ENCODE assay signal across 28 cellular contexts in the genomic region with DNA sequence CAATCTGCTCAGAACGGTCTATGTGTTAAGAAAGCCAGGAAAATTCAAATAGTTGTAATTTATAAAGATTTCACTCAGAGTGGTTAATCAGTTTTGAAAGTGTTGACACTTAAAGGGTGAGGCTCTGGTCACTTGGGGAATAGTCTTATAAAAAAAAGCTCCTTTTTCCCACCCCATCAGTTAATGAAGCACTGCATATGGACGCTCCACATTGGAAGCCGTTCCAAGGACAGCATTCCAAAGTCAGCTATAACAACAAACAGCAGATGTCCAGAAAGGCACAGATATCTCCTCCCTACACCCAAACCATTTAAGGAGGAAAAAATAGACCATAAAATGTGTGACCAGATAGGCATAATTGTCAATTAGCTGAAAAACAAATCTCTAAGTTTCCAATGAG.
DNase-seq lines count a peak whose midpoint lies in the region; ATAC-seq, FAIRE-seq and TF ChIP-seq lines count a peak whose summit lies in the region.
"Had no signal": no experiment of that assay in that cellular context is flagged by ENCODE, and none has a peak within 500 bp of the region (broad histone marks: within the 10 kb centered on the region; RNA-seq: fewer than 3 reads in every experiment).

No MANE protein-coding gene starts in this region.

- no peaks in the 10 kb centered on the region for H3K27me3 ChIP-seq in CD4-positive, alpha-beta memory T cell (ENCODE audit: insufficient read depth, low read length)
- H3K27me3 ChIP-seq: body of pancreas, esophagus muscularis mucosa had no signal

- peak; percentile 95 for ATAC-seq in left ventricle myocardium superior
- ATAC-seq: body of pancreas, Panc1 had no signal

- no peak overlapping the region for H3K4me3 Mint-ChIP-seq in CD4-positive, alpha-beta memory T cell
- H3K4me3 Mint-ChIP-seq: activated CD4-positive, alpha-beta memory T cell treated with anti-CD3 and anti-CD28 coated beads, Interleukin-2, amount 10 ng/mL, durations not matched to agents 7 days and 5 days; activated naive CD8-positive, alpha-beta T cell; CD14-positive monocyte had no signal

- CTCF ChIA-PET in GM10248 (lab: Yijun Ruan, JAX) = interaction anchor here (1.1 to 1.5 kb wide), 4 partner anchors 17 to 27 kb away, joined by 3 read pairs; no protein-coding TSS in a partner anchor
- CTCF ChIA-PET in CD4-positive, alpha-beta memory T cell (lab: Charles Lee; ENCODE audit: partially characterized antibody) = no interaction called here

- H3K4me1 Mint-ChIP-seq in CD4-positive, alpha-beta memory T cell = no peaks in the 10 kb centered on the region
- H3K4me1 Mint-ChIP-seq: activated CD4-positive, alpha-beta memory T cell treated with anti-CD3 and anti-CD28 coated beads, Interleukin-2, amount 10 ng/mL, durations not matched to agents 7 days and 5 days; CD14-positive monocyte had no signal

- no peaks in the 10 kb centered on the region for H3K36me3 Mint-ChIP-seq in CD4-positive, alpha-beta memory T cell
- H3K36me3 Mint-ChIP-seq: activated naive CD8-positive, alpha-beta T cell; CD14-positive monocyte had no signal

- TF ChIP-seq CTCF in GM10248 (IDR thresholded peaks at IDR 0.05; ENCODE audit: control extremely low read depth, extremely low read depth, low read depth, missing control alignments) = no peak

- no peaks in the 10 kb centered on the region for H3K9me3 ChIP-seq in CD4-positive, alpha-beta memory T cell (ENCODE audit: control insufficient read depth in 1 of 2, low read length in 2 of 2)
- H3K9me3 ChIP-seq: body of pancreas, esophagus muscularis mucosa had no signal

- H3K4me1 ChIP-seq in CD4-positive, alpha-beta memory T cell (ENCODE audit: insufficient read depth, low read length) = no peaks in the 10 kb centered on the region
- H3K4me1 ChIP-seq: body of pancreas, esophagus muscularis mucosa had no signal

- FAIRE-seq in endometrium (lab: Jason Lieb, UNC) = peak; percentile 95
- FAIRE-seq: colon, TTC549 had no signal

- no peaks in the 10 kb centered on the region for H3K36me3 ChIP-seq in CD4-positive, alpha-beta memory T cell (ENCODE audit: insufficient read depth, low read length)
- H3K36me3 ChIP-seq: esophagus muscularis mucosa had no signal

- no peak overlapping the region for H3K27ac Mint-ChIP-seq in CD4-positive, alpha-beta memory T cell
- H3K27ac Mint-ChIP-seq: activated CD4-positive, alpha-beta memory T cell treated with anti-CD3 and anti-CD28 coated beads, Interleukin-2, amount 10 ng/mL, durations not matched to agents 7 days and 5 days; activated naive CD8-positive, alpha-beta T cell; activated T-helper 2 cell treated with anti-CD3 and anti-CD28 coated beads, Interferon-gamma antibody, Interleukin-2, Interleukin-4, amounts not matched to agents 10 μg/mL and 5 μg/mL and 100 μg/mL, durations not matched to agents 14 hours and 24 hours and 36 hours; CD14-positive monocyte had no signal

- DNase-seq in AG20443 (ENCODE audit: low spot score) = peak; percentile 27
- DNase-seq in GM03348 (ENCODE audit: low spot score) = peak; percentile 10
- no peak for DNase-seq in left ventricle myocardium superior
- no peak for DNase-seq in stimulated activated naive CD4-positive, alpha-beta T cell (lab: John Stamatoyannopoulos, UW)
- DNase-seq in COLO829 (ENCODE audit: low spot score) = no peak
- no peak for DNase-seq in GM10248 (ENCODE audit: extremely low spot score)
- DNase-seq in CD4-positive, alpha-beta memory T cell = no peak
- DNase-seq: activated CD4-positive, alpha-beta memory T cell treated with anti-CD3 and anti-CD28 coated beads, Interleukin-2, amount 10 ng/mL, durations not matched to agents 7 days and 5 days; activated CD4-positive, CD25-positive, alpha-beta regulatory T cell treated with anti-CD3 and anti-CD28 coated beads, Interleukin-2, amount 50 U/mL, for 72 hours; body of pancreas; effector memory CD4-positive, alpha-beta T cell; GDM1; head of caudate nucleus; left cardiac atrium; mesendoderm; NCI-H146; NCI-H524 treated with DMSO at 0.1 percent for 48 hours; stimulated activated CD4-positive, alpha-beta T cell treated with anti-CD3 and anti-CD28 coated beads, Interleukin-4, amount 100 ng/mL, for 4 hours; stimulated activated naive CD4-positive, alpha-beta T cell treated with Interleukin-2 at 50 U/mL for 16 hours had no signal

- H3K4me3 ChIP-seq in CD4-positive, alpha-beta memory T cell (ENCODE audit: low read length in 2 of 2) = no peak overlapping the region
- H3K4me3 ChIP-seq: body of pancreas, esophagus muscularis mucosa had no signal

- intact Hi-C loops in left ventricle myocardium superior (cut with micrococcal nuclease) = no loop called here
- intact Hi-C loops in CD4-positive, alpha-beta memory T cell (cut with micrococcal nuclease) = no loop called here

- peaks cover 0 to 4% (median 0%) of the 10 kb centered on the region in 8 donors for H3K9me3 Mint-ChIP-seq in CD4-positive, alpha-beta memory T cell
- H3K9me3 Mint-ChIP-seq: activated CD4-positive, alpha-beta memory T cell treated with anti-CD3 and anti-CD28 coated beads, Interleukin-2, amount 10 ng/mL, durations not matched to agents 7 days and 5 days; activated T-helper 2 cell treated with anti-CD3 and anti-CD28 coated beads, Interferon-gamma antibody, Interleukin-2, Interleukin-4, amounts not matched to agents 10 μg/mL and 5 μg/mL and 100 μg/mL, durations not matched to agents 14 hours and 24 hours and 36 hours had no signal

- POLR2A ChIA-PET in GM10248 (lab: Yijun Ruan, JAX) = no interaction called here
- POLR2A ChIA-PET in CD4-positive, alpha-beta memory T cell (lab: Charles Lee; ENCODE audit: partially characterized antibody) = no interaction called here

- peaks cover 6 to 9% of the 10 kb centered on the region in 2 donors for H3K27me3 Mint-ChIP-seq in CD4-positive, alpha-beta memory T cell

- H3K27ac ChIP-seq in CD4-positive, alpha-beta memory T cell (ENCODE audit: low read depth, low read length) = no peak overlapping the region
- H3K27ac ChIP-seq: body of pancreas, esophagus muscularis mucosa, KMS-11 had no signal

Comparison
In these comparisons a context has a peak if more than half of its experiments do, and no peak if none do; other contexts are left out.
1. DNase-seq: peak in AG20443 (single experiment) and GM03348 (single experiment); none in left ventricle myocardium superior (single experiment), stimulated activated naive CD4-positive, alpha-beta T cell (0 of 6), COLO829 (single experiment), GM10248 (single experiment) and CD4-positive, alpha-beta memory T cell (0 of 5).